In the genomic region with DNA sequence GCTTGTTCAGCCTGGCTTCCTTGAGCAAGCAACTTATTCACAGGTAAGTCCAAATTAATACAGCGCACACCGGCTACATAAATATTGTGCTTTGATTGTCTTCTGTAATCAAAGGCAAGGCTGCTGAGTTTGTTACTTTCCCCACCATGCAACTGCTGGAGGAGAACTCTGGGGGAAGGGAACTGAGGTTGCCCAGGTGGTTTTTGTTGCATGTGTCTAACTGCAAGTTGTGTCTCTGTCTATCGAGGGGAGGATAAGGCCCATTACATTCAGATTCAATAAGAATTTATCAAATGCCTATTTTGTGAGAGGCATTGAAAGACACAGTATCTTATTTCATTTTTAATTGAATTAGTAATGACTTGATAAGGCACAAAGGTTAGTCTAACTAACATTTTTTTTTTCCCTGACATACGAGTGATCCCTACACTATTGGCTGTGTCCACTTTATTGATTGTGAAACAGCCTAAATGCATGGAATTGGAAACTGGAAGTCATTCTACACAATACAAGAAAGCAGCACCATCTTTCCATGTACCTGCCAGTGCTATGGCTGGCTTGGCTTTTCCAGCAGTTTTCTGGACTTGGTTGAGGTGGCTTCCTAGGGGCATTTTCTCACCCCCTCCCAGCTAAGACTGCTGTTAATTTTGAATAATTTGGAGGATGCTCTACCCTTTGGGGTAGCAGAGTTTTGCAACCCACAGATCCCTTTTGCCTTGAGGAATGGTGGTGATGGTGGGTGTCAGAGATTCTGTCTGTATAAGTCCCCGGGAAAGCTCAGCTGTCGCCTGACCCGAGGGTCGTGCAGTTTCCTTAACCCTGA, we compare ENCODE assay signal across 8 cellular contexts. TPM values are rescaled to one million over a fixed set of nuclear protein-coding genes. Genes with fewer than 3 reads are reported as not detected.
DNase-seq lines count a peak whose midpoint lies in the region; ATAC-seq and TF ChIP-seq lines count a peak whose summit lies in the region.

No MANE protein-coding gene starts in this region.

- H3K36me3 Mint-ChIP-seq in dendritic cell treated with granulocyte-macrophage colony-stimulating factor and Interleukin-4, amounts not matched to agents 40 ng/mL and 50 ng/mL, for 4 days (ENCODE audit: low read depth): peaks cover 42% of the 10 kb centered on the region
- H3K36me3 Mint-ChIP-seq in natural killer cell: no peaks in the 10 kb centered on the region

- peak overlapping the region; percentile 66 for H2AFZ ChIP-seq in Loucy (ENCODE audit: low read length)

- H3K4me3 ChIP-seq in BE2C (ENCODE audit: low read depth, low read length): peak overlapping the region; percentile 91
- H3K4me3 ChIP-seq in Loucy (ENCODE audit: low read length, poor library complexity, severe bottlenecking): peak overlapping the region; percentile 97

- H3K27me3 ChIP-seq in BE2C (no peaks in the 10 kb centered on the region), Loucy (ENCODE audit: insufficient read depth, low read length, poor library complexity, severe bottlenecking) (peaks cover 16% of the 10 kb centered on the region)

- H3K79me2 ChIP-seq in Loucy (ENCODE audit: insufficient read depth, low read length): peaks cover 61% of the 10 kb centered on the region

- H3F3A ChIP-seq in Loucy (ENCODE audit: low read depth): no peaks in the 10 kb centered on the region

- H3K4me1 ChIP-seq in BE2C (no peaks in the 10 kb centered on the region; the same call in 1 of the 2 replicates), Loucy (ENCODE audit: insufficient read depth, low read length, poor library complexity, severe bottlenecking) (peaks cover 30% of the 10 kb centered on the region)

- peaks cover 44% of the 10 kb centered on the region for H4K20me1 ChIP-seq in Loucy (ENCODE audit: insufficient read depth, low read length, poor library complexity, severe bottlenecking)

- intact Hi-C loops in dendritic cell treated with granulocyte-macrophage colony-stimulating factor and Interleukin-4, amounts not matched to agents 40 ng/mL and 50 ng/mL, for 4 days (cut with micrococcal nuclease): loop anchor here (2.0 to 5.0 kb wide), 3 partner anchors 36 to 187 kb away; no protein-coding TSS in a partner anchor
- intact Hi-C loops in natural killer cell (cut with micrococcal nuclease): loop anchor here (2.0 kb wide), 2 partner anchors 113 to 215 kb away; no protein-coding TSS in a partner anchor

- no peak for ATAC-seq in natural killer cell
- no peak for ATAC-seq in HG03565 (IDR thresholded peaks at IDR 0.05; ENCODE audit: unreplicated experiment)
- ATAC-seq in GM19324 (IDR thresholded peaks at IDR 0.05; ENCODE audit: low FRiP score, unreplicated experiment): no peak

- no peak for DNase-seq in BE2C
- DNase-seq in natural killer cell: no peak
- no peak for DNase-seq in NCI-H187 (lab: John Stamatoyannopoulos, UW)
- DNase-seq in medulla oblongata (ENCODE audit: extremely low spot score): no peak

- no peak for TF ChIP-seq CTCF in BE2C (IDR thresholded peaks at IDR 0.05; ENCODE audit: low read depth, low read length)
- no peak for TF ChIP-seq CTCF in Loucy (conservative IDR thresholded peaks at IDR 0.05; ENCODE audit: low read length)
- no peak for TF ChIP-seq CTCF in natural killer cell (IDR thresholded peaks at IDR 0.05)

- peak overlapping the region; percentile 91 for H3K27ac Mint-ChIP-seq in dendritic cell treated with granulocyte-macrophage colony-stimulating factor and Interleukin-4, amounts not matched to agents 40 ng/mL and 50 ng/mL, for 4 days
- H3K27ac Mint-ChIP-seq in natural killer cell: peak overlapping the region; percentile 91 to 93

- H3K4me2 ChIP-seq in Loucy (ENCODE audit: low read depth, low read length, poor library complexity, severe bottlenecking): peak overlapping the region; percentile 98

- H3K36me3 ChIP-seq in BE2C: no peaks in the 10 kb centered on the region
- H3K36me3 ChIP-seq in Loucy (ENCODE audit: insufficient read depth, low read length): peaks cover 15% of the 10 kb centered on the region; the same call in 1 of the 2 replicates

- H3K4me1 Mint-ChIP-seq in dendritic cell treated with granulocyte-macrophage colony-stimulating factor and Interleukin-4, amounts not matched to agents 40 ng/mL and 50 ng/mL, for 4 days (ENCODE audit: low read depth): peaks cover 30% of the 10 kb centered on the region
- H3K4me1 Mint-ChIP-seq in natural killer cell: peaks cover 33 to 45% of the 10 kb centered on the region in 2 donors

- H3K9me3 Mint-ChIP-seq in dendritic cell treated with granulocyte-macrophage colony-stimulating factor and Interleukin-4, amounts not matched to agents 40 ng/mL and 50 ng/mL, for 4 days: no peaks in the 10 kb centered on the region
- no peaks in the 10 kb centered on the region for H3K9me3 Mint-ChIP-seq in natural killer cell

- peaks cover 2% of the 10 kb centered on the region; the same call in 1 of the 2 replicates for H3K9me3 ChIP-seq in BE2C
- no peaks in the 10 kb centered on the region; the same call in 1 of the 2 replicates for H3K9me3 ChIP-seq in Loucy (ENCODE audit: insufficient read depth, low read depth, low read length)

- H3K4me3 Mint-ChIP-seq in dendritic cell treated with granulocyte-macrophage colony-stimulating factor and Interleukin-4, amounts not matched to agents 40 ng/mL and 50 ng/mL, for 4 days: peak overlapping the region; percentile 100
- H3K4me3 Mint-ChIP-seq in natural killer cell: peak overlapping the region; percentile 99

- H3K9ac ChIP-seq in Loucy (ENCODE audit: low read depth, low read length, poor library complexity, severe bottlenecking): peak overlapping the region; percentile 75

- H3K27me3 Mint-ChIP-seq in dendritic cell treated with granulocyte-macrophage colony-stimulating factor and Interleukin-4, amounts not matched to agents 40 ng/mL and 50 ng/mL, for 4 days: peaks cover 6% of the 10 kb centered on the region
- peaks cover 0 to 5% of the 10 kb centered on the region in 2 donors for H3K27me3 Mint-ChIP-seq in natural killer cell (ENCODE audit: low read depth in 2 of 2)

- H3K9me2 ChIP-seq in Loucy (replicated peaks; ENCODE audit: low read depth, low read length): no peaks in the 10 kb centered on the region

RNA-seq across cellular contexts. Expression of gene CHST11, which starts 0.9 kb away (rescaled TPM):
- 38.2 TPM for polyA plus RNA-seq in BE2C (2012; ENCODE audit: insufficient read depth, insufficient read length, low read depth)
- 100 to 1,000 TPM in 1 of 3 donors, 10 to 100 TPM in 2; 85.3 to 118 (median 96.1) TPM for total RNA-seq in natural killer cell
